9 cellular contexts compared by ENCODE assay signal in the genomic region with DNA sequence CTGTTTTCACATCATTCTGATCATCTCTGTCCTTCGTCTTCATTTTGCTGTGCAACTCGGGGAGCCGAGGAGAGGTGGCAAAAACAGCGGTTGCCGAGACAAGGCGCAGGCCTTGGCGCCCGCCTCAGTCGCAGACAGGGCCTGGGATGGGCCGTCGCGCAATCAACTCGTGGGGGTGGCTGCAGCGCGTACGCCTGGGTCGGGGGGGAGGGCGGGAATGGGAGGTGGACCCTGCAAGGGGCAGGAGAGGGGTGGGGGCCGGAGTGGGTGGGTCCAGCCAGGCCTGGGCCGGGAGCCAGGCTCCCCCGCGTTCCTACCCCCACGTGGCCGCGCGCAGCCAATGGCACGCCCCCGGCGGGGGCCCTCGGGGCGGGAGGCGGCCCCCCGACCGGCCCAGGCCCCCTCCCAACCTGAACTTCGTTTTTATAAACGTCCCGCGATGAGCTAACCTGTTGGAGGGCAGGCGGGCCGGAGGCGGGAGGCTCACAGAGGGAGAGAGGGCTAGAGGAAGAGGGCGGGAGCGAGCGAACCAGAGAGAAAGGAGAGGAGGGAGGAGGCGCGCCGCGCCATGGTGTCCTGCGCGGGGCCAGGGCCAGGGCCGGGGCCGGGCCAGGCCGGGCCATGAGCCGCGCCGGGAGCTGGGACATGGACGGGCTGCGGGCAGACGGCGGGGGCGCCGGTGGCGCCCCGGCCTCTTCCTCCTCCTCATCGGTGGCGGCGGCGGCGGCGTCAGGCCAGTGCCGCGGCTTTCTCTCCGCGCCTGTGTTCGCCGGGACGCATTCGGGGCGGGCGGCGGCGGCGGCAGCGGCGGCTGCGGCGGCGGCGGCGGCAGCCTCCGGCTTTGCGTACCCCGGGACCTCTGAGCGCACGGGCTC. TPM values are rescaled to one million over a fixed set of nuclear protein-coding genes. Genes with fewer than 3 reads are reported as not detected.
DNase-seq lines count a peak whose midpoint lies in the region; ATAC-seq and TF ChIP-seq lines count a peak whose summit lies in the region.
"Had no signal": no experiment of that assay in that cellular context is flagged by ENCODE, and none has a peak within 500 bp of the region (broad histone marks: within the 10 kb centered on the region; RNA-seq: fewer than 3 reads in every experiment).

HOXD13 (plus strand) TSS at position 452 of the 875 bp plus-strand sequence; CDS start at position 622, 170 bp downstream.

- peaks cover 10% of the 10 kb centered on the region for H3K9me3 Mint-ChIP-seq in CD8-positive, alpha-beta T cell
- peaks cover 4% of the 10 kb centered on the region for H3K9me3 Mint-ChIP-seq in activated naive CD8-positive, alpha-beta T cell treated with anti-CD3 and anti-CD28 coated beads for 36 hours
- H3K9me3 Mint-ChIP-seq in naive thymus-derived CD8-positive, alpha-beta T cell, result peaks cover 0 to 54% (median 9%) of the 10 kb centered on the region in 9 donors

- no peaks in the 10 kb centered on the region for H3K36me3 Mint-ChIP-seq in CD8-positive, alpha-beta T cell
- H3K36me3 Mint-ChIP-seq in activated naive CD8-positive, alpha-beta T cell treated with anti-CD3 and anti-CD28 coated beads for 36 hours, result peaks cover 7% of the 10 kb centered on the region
- peaks cover 12 to 34% (median 13%) of the 10 kb centered on the region in 3 donors for H3K36me3 Mint-ChIP-seq in naive thymus-derived CD8-positive, alpha-beta T cell

- H3K27me3 Mint-ChIP-seq in CD8-positive, alpha-beta T cell (ENCODE audit: low read depth), result peaks cover 88% of the 10 kb centered on the region
- H3K27me3 Mint-ChIP-seq in activated naive CD8-positive, alpha-beta T cell treated with anti-CD3 and anti-CD28 coated beads for 36 hours, result peaks cover 94% of the 10 kb centered on the region
- peaks cover 62 to 95% (median 86%) of the 10 kb centered on the region in 5 donors for H3K27me3 Mint-ChIP-seq in naive thymus-derived CD8-positive, alpha-beta T cell

- H3K27ac Mint-ChIP-seq in CD8-positive, alpha-beta T cell, result no peak within 1 kb of the TSS
- peak within 1 kb of the TSS; percentile 52 for H3K27ac Mint-ChIP-seq in activated naive CD8-positive, alpha-beta T cell treated with anti-CD3 and anti-CD28 coated beads for 36 hours
- H3K27ac Mint-ChIP-seq in naive thymus-derived CD8-positive, alpha-beta T cell, result peak within 1 kb of the TSS in 3 of 10 donors; percentile 20 to 92 (median 86)

- H3K4me1 Mint-ChIP-seq in CD8-positive, alpha-beta T cell (ENCODE audit: low read depth), result peaks cover 31% of the 10 kb centered on the region
- H3K4me1 Mint-ChIP-seq in activated naive CD8-positive, alpha-beta T cell treated with anti-CD3 and anti-CD28 coated beads for 36 hours, result peaks cover 25% of the 10 kb centered on the region
- H3K4me1 Mint-ChIP-seq in naive thymus-derived CD8-positive, alpha-beta T cell, result peaks cover 13 to 36% (median 34%) of the 10 kb centered on the region in 4 donors

- no peak within 1 kb of the TSS for H3K4me3 ChIP-seq in CD8-positive, alpha-beta T cell (ENCODE audit: low read depth, low read length)
- peak within 1 kb of the TSS; percentile 13 for H3K4me3 ChIP-seq in HL-60 (replicated peaks; ENCODE audit: insufficient read depth, low read length)

- POLR2A ChIA-PET in CD8-positive, alpha-beta T cell (lab: Charles Lee), result no interaction called here
- POLR2A ChIA-PET in naive thymus-derived CD8-positive, alpha-beta T cell (lab: Charles Lee), result no interaction called here

- peaks cover 28% of the 10 kb centered on the region for H3K4me1 ChIP-seq in CD8-positive, alpha-beta T cell (ENCODE audit: insufficient read depth, low read length)

- CTCF ChIA-PET in CD8-positive, alpha-beta T cell (lab: Charles Lee), result no interaction called here

- H3K27ac ChIP-seq in CD8-positive, alpha-beta T cell (ENCODE audit: low read depth, low read length), result no peak within 1 kb of the TSS
- H3K27ac ChIP-seq in HL-60 (replicated peaks), result no peak within 1 kb of the TSS

- intact Hi-C loops in CD8-positive, alpha-beta T cell (cut with DNase I, micrococcal nuclease), result loop anchor here in 1 of 2 experiments (10.0 kb wide), 1 partner anchor 1058 kb away; no protein-coding TSS in a partner anchor

- TF ChIP-seq CTCF in CD8-positive, alpha-beta T cell (IDR thresholded peaks at IDR 0.05), result no peak
- TF ChIP-seq CTCF in HL-60 (IDR thresholded peaks at IDR 0.05; ENCODE audit: insufficient read depth, low read length), result no peak

- no peak for ATAC-seq in CD8-positive, alpha-beta T cell
- peak in 1 of 2 donors; percentile 22 for ATAC-seq in naive thymus-derived CD8-positive, alpha-beta T cell
- ATAC-seq in HG02884 (IDR thresholded peaks at IDR 0.05; ENCODE audit: unreplicated experiment), result no peak

- no peaks in the 10 kb centered on the region for H3K36me3 ChIP-seq in CD8-positive, alpha-beta T cell (ENCODE audit: insufficient read depth, low read length)

- H3K4me3 Mint-ChIP-seq in CD8-positive, alpha-beta T cell, result peak within 1 kb of the TSS; percentile 18
- no peak within 1 kb of the TSS for H3K4me3 Mint-ChIP-seq in activated naive CD8-positive, alpha-beta T cell treated with anti-CD3 and anti-CD28 coated beads for 36 hours
- peak within 1 kb of the TSS; percentile 42 to 79 (median 64) for H3K4me3 Mint-ChIP-seq in naive thymus-derived CD8-positive, alpha-beta T cell

- DNase-seq in CD8-positive, alpha-beta T cell, result no peak
- DNase-seq in HL-60 (ENCODE audit: low read depth in 1 of 2, low spot score in 1 of 2) (no peak), GDM1 (lab: John Stamatoyannopoulos, UW) (no peak), T1000 (lab: John Stamatoyannopoulos, UW) (no peak), SW 1271 (lab: John Stamatoyannopoulos, UW) (no peak)
- no peak for DNase-seq in activated naive CD8-positive, alpha-beta T cell treated with anti-CD3 and anti-CD28 coated beads for 36 hours
- DNase-seq in naive thymus-derived CD8-positive, alpha-beta T cell, result no peak

- peaks cover 83% of the 10 kb centered on the region for H3K27me3 ChIP-seq in CD8-positive, alpha-beta T cell (ENCODE audit: insufficient read depth, low read length)
- peaks cover 83% of the 10 kb centered on the region for H3K27me3 ChIP-seq in HL-60 (ENCODE audit: insufficient read depth, poor library complexity, severe bottlenecking)

- peaks cover 3% of the 10 kb centered on the region for H3K9me3 ChIP-seq in CD8-positive, alpha-beta T cell (ENCODE audit: low read length)

RNA-seq across cellular contexts. Expression of gene HOXD13, which starts in this region (rescaled TPM):
- not detected for total RNA-seq in CD8-positive, alpha-beta T cell
- total RNA-seq in activated naive CD8-positive, alpha-beta T cell treated with anti-CD3 and anti-CD28 coated beads for 36 hours, result not detected
- not detected for total RNA-seq in naive thymus-derived CD8-positive, alpha-beta T cell
- not detected for polyA plus RNA-seq in naive thymus-derived CD8-positive, alpha-beta T cell
- total RNA-seq: myocyte had no signal
